9 cellular contexts compared by ENCODE assay signal in genomic region chr22:50202130-50202671, GRCh38. TPM values are rescaled to one million over a fixed set of nuclear protein-coding genes. Genes with fewer than 3 reads are reported as not detected.
DNase-seq lines count a peak whose midpoint lies in the region; ATAC-seq and TF ChIP-seq lines count a peak whose summit lies in the region.
"Had no signal": no experiment of that assay in that cellular context is flagged by ENCODE, and none has a peak within 500 bp of the region (broad histone marks: within the 10 kb centered on the region; RNA-seq: fewer than 3 reads in every experiment).

No MANE protein-coding gene starts in this region.

- H3K27ac ChIP-seq in OCI-LY3 (ENCODE audit: low read length) = no peak overlapping the region

- H3K27me3 Mint-ChIP-seq in Caco-2 (ENCODE audit: insufficient read depth, unreplicated experiment) = no peaks in the 10 kb centered on the region
- H3K27me3 Mint-ChIP-seq in osteocyte (ENCODE audit: unreplicated experiment) = no peaks in the 10 kb centered on the region

- H3K9me3 Mint-ChIP-seq in Caco-2 (ENCODE audit: unreplicated experiment) (no peaks in the 10 kb centered on the region), osteocyte (ENCODE audit: unreplicated experiment) (no peaks in the 10 kb centered on the region)

- peaks cover 10% of the 10 kb centered on the region; the same call in 1 of the 2 replicates for H4K20me1 ChIP-seq in OCI-LY3 (ENCODE audit: insufficient read depth, low read length)

- H3K4me2 ChIP-seq in OCI-LY3 (ENCODE audit: low read length) = peak overlapping the region; percentile 95

- peaks cover 4% of the 10 kb centered on the region for H3K4me1 ChIP-seq in Caco-2
- H3K4me1 ChIP-seq in OCI-LY3 (ENCODE audit: low read length) = peaks cover 12% of the 10 kb centered on the region; the same call in 1 of the 2 replicates

- H3K27ac Mint-ChIP-seq in Caco-2 (ENCODE audit: unreplicated experiment) (peak overlapping the region; percentile 71), osteocyte (ENCODE audit: unreplicated experiment) (no peak overlapping the region)

- H3K36me3 ChIP-seq in Caco-2 (ENCODE audit: control insufficient read depth, insufficient read depth, low read length) = no peaks in the 10 kb centered on the region
- peaks cover 7% of the 10 kb centered on the region for H3K36me3 ChIP-seq in OCI-LY3 (replicated peaks; ENCODE audit: low read depth, low read length)

- no peak overlapping the region for H2AFZ ChIP-seq in OCI-LY3 (ENCODE audit: low read depth, low read length)

- no peaks in the 10 kb centered on the region for H3K27me3 ChIP-seq in Caco-2 (replicated peaks; ENCODE audit: control insufficient read depth, insufficient read depth, low read length)
- no peaks in the 10 kb centered on the region for H3K27me3 ChIP-seq in OCI-LY3 (ENCODE audit: low read depth, low read length)

- peaks cover 23% of the 10 kb centered on the region for H3K36me3 Mint-ChIP-seq in Caco-2 (ENCODE audit: insufficient read depth, unreplicated experiment)
- peaks cover 14% of the 10 kb centered on the region for H3K36me3 Mint-ChIP-seq in osteocyte (ENCODE audit: unreplicated experiment)

- H3K4me1 Mint-ChIP-seq in Caco-2 (ENCODE audit: low read depth, unreplicated experiment) (peaks cover 13% of the 10 kb centered on the region), osteocyte (ENCODE audit: unreplicated experiment) (peaks cover 17% of the 10 kb centered on the region)

- peak overlapping the region; percentile 85 for H3K4me3 Mint-ChIP-seq in Caco-2 (ENCODE audit: unreplicated experiment)
- peak overlapping the region; percentile 77 for H3K4me3 Mint-ChIP-seq in osteocyte (ENCODE audit: unreplicated experiment)

- POLR2A ChIA-PET in Caco-2 (lab: Charles Lee) = no interaction called here

- H3K79me2 ChIP-seq in OCI-LY3 (ENCODE audit: low read length) = peaks cover 23% of the 10 kb centered on the region

- H3K4me3 ChIP-seq in Caco-2 (ENCODE audit: low read depth, low read length) (peak overlapping the region; percentile 79), OCI-LY3 (ENCODE audit: low read length) (peak overlapping the region; percentile 93), epithelial cell of proximal tubule (ENCODE audit: low read depth, low read length) (peak overlapping the region; percentile 79)

- intact Hi-C loops in Caco-2 (cut with micrococcal nuclease; ENCODE audit: unreplicated experiment) = no loop called here

- DNase-seq in Caco-2 (no peak), epithelial cell of proximal tubule (ENCODE audit: low read depth) (no peak), osteocyte (ENCODE audit: extremely low spot score, unreplicated experiment) (no peak), HK-2 (ENCODE audit: unreplicated experiment) (no peak), HUDEP-2 (lab: John Stamatoyannopoulos, UW; ENCODE audit: unreplicated experiment in 76 of 76) (no peak)
- DNase-seq: NK-92 treated with Interleukin-12 subunit alpha and Interleukin-12 subunit beta, amount 100 ng/mL, for 24 hours had no signal

- BruUV-seq in Caco-2 (replicated peaks; lab: Mats Ljungman, UMichigan) = no TSS peak

- CTCF ChIA-PET in Caco-2 (lab: Charles Lee) = no interaction called here

- peak overlapping the region; percentile 70 for H3K9ac ChIP-seq in OCI-LY3 (ENCODE audit: low read length)

- ATAC-seq in HG03196 (IDR thresholded peaks at IDR 0.05; ENCODE audit: unreplicated experiment) (no peak), HG03108 (IDR thresholded peaks at IDR 0.05; ENCODE audit: unreplicated experiment) (no peak)

- TF ChIP-seq CTCF in Caco-2 (IDR thresholded peaks at IDR 0.05; ENCODE audit: insufficient read depth in 1 of 2, low read depth in 1 of 2, low read length in 1 of 2, severe bottlenecking in 1 of 2, unreplicated experiment in 1 of 2) (no peak), OCI-LY3 (IDR thresholded peaks at IDR 0.05; ENCODE audit: low read depth, low read length) (no peak), epithelial cell of proximal tubule (conservative IDR thresholded peaks at IDR 0.05; ENCODE audit: low read depth, low read length) (no peak), osteocyte (IDR thresholded peaks at IDR 0.05) (no peak)

- H3K9me3 ChIP-seq in Caco-2 (no peaks in the 10 kb centered on the region), OCI-LY3 (ENCODE audit: insufficient read depth, low read length) (no peaks in the 10 kb centered on the region)

RNA-seq across cellular contexts. Expression of gene SELENOO, which starts 1.4 kb away (rescaled TPM):
- total RNA-seq in Caco-2 (2022) (29.3 and 29.5 TPM in 2 replicates), epithelial cell of proximal tubule (31.0 and 31.1 TPM in 2 replicates), osteocyte (23.9 and 25.0 TPM in 2 replicates)

RNA-seq across cellular contexts. Expression of gene TRABD, which starts 16.5 kb away (rescaled TPM):
- total RNA-seq in Caco-2 (2022) = 33.5 and 35.0 TPM in 2 replicates
- total RNA-seq in epithelial cell of proximal tubule = 55.5 and 68.9 TPM in 2 replicates
- 24.3 and 25.9 TPM in 2 replicates for total RNA-seq in osteocyte

RNA-seq across cellular contexts. Expression of gene PANX2, which starts 31.7 kb away (rescaled TPM):
- total RNA-seq in Caco-2 (2022) (2.2 and 2.6 TPM in 2 replicates), epithelial cell of proximal tubule (0.07 and 0.12 TPM in 2 replicates), osteocyte (1.5 and 1.6 TPM in 2 replicates)

RNA-seq across cellular contexts. Expression of gene TUBGCP6, which starts 42.6 kb away (rescaled TPM):
- 29.3 and 34.2 TPM in 2 replicates for total RNA-seq in Caco-2 (2022)
- 19.8 and 26.1 TPM in 2 replicates for total RNA-seq in epithelial cell of proximal tubule
- 52.5 and 55.7 TPM in 2 replicates for total RNA-seq in osteocyte

RNA-seq across cellular contexts. Expression of gene HDAC10, which starts 48.9 kb away (rescaled TPM):
- total RNA-seq in Caco-2 (2022) (61.3 and 63.5 TPM in 2 replicates), epithelial cell of proximal tubule (18.8 and 40.6 TPM in 2 replicates), osteocyte (37.7 and 38.3 TPM in 2 replicates)
